10 cellular contexts compared by ENCODE assay signal in genomic region chr7:137981668-137982067, GRCh38. TPM values are rescaled to one million over a fixed set of nuclear protein-coding genes. Genes with fewer than 3 reads are reported as not detected.
DNase-seq lines count a peak whose midpoint lies in the region; ATAC-seq, FAIRE-seq and TF ChIP-seq lines count a peak whose summit lies in the region.
"Had no signal": no experiment of that assay in that cellular context is flagged by ENCODE, and none has a peak within 500 bp of the region (broad histone marks: within the 10 kb centered on the region; RNA-seq: fewer than 3 reads in every experiment).

No MANE protein-coding gene starts in this region.

- H3K4me2 ChIP-seq in A549, result peak overlapping the region; percentile 47

- ATAC-seq in A549, result no peak
- ATAC-seq in GM19328 (IDR thresholded peaks at IDR 0.05; ENCODE audit: unreplicated experiment), result peak; percentile 65
- ATAC-seq in HG03095 (IDR thresholded peaks at IDR 0.05; ENCODE audit: unreplicated experiment), result peak; percentile 53

- no peaks in the 10 kb centered on the region for H3K36me3 ChIP-seq in effector memory CD4-positive, alpha-beta T cell (ENCODE audit: control insufficient read depth, insufficient read depth, low read length)

- H3K9me3 ChIP-seq in A549, result no peaks in the 10 kb centered on the region
- H3K9me3 ChIP-seq in effector memory CD4-positive, alpha-beta T cell (ENCODE audit: control insufficient read depth, low read length), result no peaks in the 10 kb centered on the region

- no peak for TF ChIP-seq POLR2A in A549 (IDR thresholded peaks at IDR 0.05; ENCODE audit: low read length)

- POLR2A ChIA-PET in A549 (lab: Yijun Ruan, JAX), result no interaction called here

- no peak for FAIRE-seq in A549 (lab: Jason Lieb, UNC)
- FAIRE-seq: islet of Langerhans had no signal

- TF ChIP-seq EP300 in A549 (IDR thresholded peaks at IDR 0.05), result no peak

- CTCF ChIA-PET in A549 (lab: Yijun Ruan, JAX), result interaction anchor here (1.0 to 2.3 kb wide), 2 partner anchors 18 to 78 kb away, joined by 4 to 5 read pairs; no protein-coding TSS in a partner anchor

- 85% methylated on average over 4 of the region's 4 CpGs for WGBS in A549 (ENCODE audit: missing lambda C conversion rate)

- peak overlapping the region; percentile 65 to 86 for H3K27ac ChIP-seq in A549
- peak overlapping the region; percentile 63 to 90 for H3K27ac ChIP-seq in coronary artery
- no peak overlapping the region for H3K27ac ChIP-seq in effector memory CD4-positive, alpha-beta T cell (ENCODE audit: insufficient read depth, low read length, poor library complexity, severe bottlenecking)

- peaks cover 55% of the 10 kb centered on the region for H3K4me1 ChIP-seq in A549
- H3K4me1 ChIP-seq in effector memory CD4-positive, alpha-beta T cell (ENCODE audit: control insufficient read depth, insufficient read depth, low read length, poor library complexity, severe bottlenecking), result no peaks in the 10 kb centered on the region

- no peaks in the 10 kb centered on the region for H3K27me3 ChIP-seq in effector memory CD4-positive, alpha-beta T cell (replicated peaks; ENCODE audit: control insufficient read depth, insufficient read depth, low read length, poor library complexity, severe bottlenecking)

- no peak for TF ChIP-seq RAD21 in A549 (conservative IDR thresholded peaks at IDR 0.05 in 1 of 2, IDR thresholded peaks at IDR 0.05 in 1 of 2)

- TF ChIP-seq CTCF in A549 (IDR thresholded peaks at IDR 0.05) (no peak), coronary artery (IDR thresholded peaks at IDR 0.05) (no peak)

- DNase-seq in A549 (ENCODE audit: low read depth in 1 of 2, low spot score in 1 of 2) (no peak), coronary artery (ENCODE audit: low spot score) (no peak), anterior cingulate cortex (lab: John Stamatoyannopoulos, UW) (no peak), midbrain (lab: John Stamatoyannopoulos, UW) (no peak)
- no peak for DNase-seq in effector CD4-positive, alpha-beta T cell
- no peak for DNase-seq in effector memory CD4-positive, alpha-beta T cell
- DNase-seq: activated gamma-delta T cell had no signal

- H3K4me3 ChIP-seq in A549 (no peak overlapping the region), coronary artery (no peak overlapping the region)
- H3K4me3 ChIP-seq in effector memory CD4-positive, alpha-beta T cell (ENCODE audit: insufficient read depth, low read depth, low read length, poor library complexity, severe bottlenecking), result no peak overlapping the region

TF ChIP-seq in A549, 52 proteins besides CTCF, POLR2A, EP300 and RAD21:
- no peak for TF ChIP-seq CEBPB (IDR thresholded peaks at IDR 0.05)
- no peak for TF ChIP-seq MYC (IDR thresholded peaks at IDR 0.05; ENCODE audit: borderline replicate concordance, low read length)
- no peak for TF ChIP-seq NPAS2 (CRISPR knock-in tag; IDR thresholded peaks at IDR 0.05; ENCODE audit: borderline replicate concordance)
- TF ChIP-seq BHLHE40 (IDR thresholded peaks at IDR 0.05; ENCODE audit: low read depth, low read length), result no peak
- TF ChIP-seq E2F6 (IDR thresholded peaks at IDR 0.05; ENCODE audit: borderline replicate concordance, low read depth), result no peak
- TF ChIP-seq, protein P1, sequence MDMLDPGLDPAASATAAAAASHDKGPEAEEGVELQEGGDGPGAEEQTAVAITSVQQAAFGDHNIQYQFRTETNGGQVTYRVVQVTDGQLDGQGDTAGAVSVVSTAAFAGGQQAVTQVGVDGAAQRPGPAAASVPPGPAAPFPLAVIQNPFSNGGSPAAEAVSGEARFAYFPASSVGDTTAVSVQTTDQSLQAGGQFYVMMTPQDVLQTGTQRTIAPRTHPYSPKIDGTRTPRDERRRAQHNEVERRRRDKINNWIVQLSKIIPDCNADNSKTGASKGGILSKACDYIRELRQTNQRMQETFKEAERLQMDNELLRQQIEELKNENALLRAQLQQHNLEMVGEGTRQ (IDR thresholded peaks at IDR 0.05), result no peak
- TF ChIP-seq MAZ (IDR thresholded peaks at IDR 0.05; ENCODE audit: borderline replicate concordance, low read depth, low read length), result no peak
- no peak for TF ChIP-seq CHD4 (IDR thresholded peaks at IDR 0.05; ENCODE audit: borderline replicate concordance)
- TF ChIP-seq FOXS1 (CRISPR knock-in tag; IDR thresholded peaks at IDR 0.05), result no peak
- no peak for TF ChIP-seq RFX5 (IDR thresholded peaks at IDR 0.05)
- TF ChIP-seq SMC3 (IDR thresholded peaks at IDR 0.05), result no peak
- TF ChIP-seq, protein P2, sequence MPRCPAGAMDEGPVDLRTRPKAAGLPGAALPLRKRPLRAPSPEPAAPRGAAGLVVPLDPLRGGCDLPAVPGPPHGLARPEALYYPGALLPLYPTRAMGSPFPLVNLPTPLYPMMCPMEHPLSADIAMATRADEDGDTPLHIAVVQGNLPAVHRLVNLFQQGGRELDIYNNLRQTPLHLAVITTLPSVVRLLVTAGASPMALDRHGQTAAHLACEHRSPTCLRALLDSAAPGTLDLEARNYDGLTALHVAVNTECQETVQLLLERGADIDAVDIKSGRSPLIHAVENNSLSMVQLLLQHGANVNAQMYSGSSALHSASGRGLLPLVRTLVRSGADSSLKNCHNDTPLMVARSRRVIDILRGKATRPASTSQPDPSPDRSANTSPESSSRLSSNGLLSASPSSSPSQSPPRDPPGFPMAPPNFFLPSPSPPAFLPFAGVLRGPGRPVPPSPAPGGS (IDR thresholded peaks at IDR 0.05), result no peak
- no peak for TF ChIP-seq MAFK (IDR thresholded peaks at IDR 0.05; ENCODE audit: partially characterized antibody)
- TF ChIP-seq ELK1 (IDR thresholded peaks at IDR 0.05; ENCODE audit: low read depth, low read length), result no peak
- TF ChIP-seq HOXB13 (CRISPR knock-in tag; IDR thresholded peaks at IDR 0.05; ENCODE audit: low read depth), result no peak
- no peak for TF ChIP-seq ATOH8 (CRISPR knock-in tag; IDR thresholded peaks at IDR 0.05; ENCODE audit: low read depth)
- TF ChIP-seq REST (IDR thresholded peaks at IDR 0.05), result no peak
- no peak for TF ChIP-seq CBX8 (IDR thresholded peaks at IDR 0.05)
- no peak for TF ChIP-seq TP53 (CRISPR knock-in tag; IDR thresholded peaks at IDR 0.05)

RNA-seq across cellular contexts. Expression of gene CREB3L2, which starts 20.2 kb away (rescaled TPM):
- polyA plus RNA-seq in A549 (2011; rRNA removed) (32.2 and 33.8 TPM in 2 replicates), A549 (2017; fragmentation: RNase III; extraction: RNeasy Plus Mini Kit Qiagen cat#74134 plus additional on column Dnase treatment) (14.7 to 16.7 TPM (median 16.3 TPM) in 3 replicates)
- polyA plus RNA-seq in A549 (2012; cell fraction: cytosol; rRNA removed), result 8.3 and 11.3 TPM in 2 replicates
- polyA plus RNA-seq in A549 (2012; cell fraction: nucleus; rRNA removed), result 12.4 and 13.4 TPM in 2 replicates
- 41.4 and 42.3 TPM in 2 replicates for polyA minus RNA-seq in A549 (2011; rRNA and poly(A)+ RNA removed)

Comparison
In these comparisons a context has a peak if more than half of its experiments do, and no peak if none do; other contexts are left out.
1. ATAC-seq: peak in GM19328 (single experiment) and HG03095 (single experiment); none in A549 (0 of 2).